8 cellular contexts compared by ENCODE assay signal in genomic region chrX:65667503-65668355, GRCh38. TPM values are rescaled to one million over a fixed set of nuclear protein-coding genes. Genes with fewer than 3 reads are reported as not detected.
DNase-seq lines count a peak whose midpoint lies in the region; ATAC-seq and TF ChIP-seq lines count a peak whose summit lies in the region.

Gene MSN, plus strand, starts transcription at chrX:65667654. Its CDS starts 188 bp downstream, at chrX:65667842.

- peak within 1 kb of the TSS; percentile 95 for H3K4me3 Mint-ChIP-seq in activated CD8-positive, alpha-beta T cell treated with anti-CD3 and anti-CD28 coated beads, Interleukin-2, amount 10 ng/mL, durations not matched to agents 7 days and 5 days

- H3K27ac Mint-ChIP-seq in activated CD8-positive, alpha-beta T cell treated with anti-CD3 and anti-CD28 coated beads, Interleukin-2, amount 10 ng/mL, durations not matched to agents 7 days and 5 days = peak within 1 kb of the TSS; percentile 93

- peaks cover 46% of the 10 kb centered on the region for H3K36me3 Mint-ChIP-seq in activated CD8-positive, alpha-beta T cell treated with anti-CD3 and anti-CD28 coated beads, Interleukin-2, amount 10 ng/mL, durations not matched to agents 7 days and 5 days (ENCODE audit: low read depth)

- H3K9me3 Mint-ChIP-seq in activated CD8-positive, alpha-beta T cell treated with anti-CD3 and anti-CD28 coated beads, Interleukin-2, amount 10 ng/mL, durations not matched to agents 7 days and 5 days (ENCODE audit: insufficient read depth) = no peaks in the 10 kb centered on the region

- CTCF ChIA-PET in activated CD8-positive, alpha-beta T cell treated with anti-CD3 and anti-CD28 coated beads, Interleukin-2, amount 10 ng/mL, durations not matched to agents 7 days and 5 days (lab: Charles Lee) = interaction anchor here (1.2 to 2.2 kb wide), 6 partner anchors 33 to 71 kb away, joined by 3 to 9 read pairs (median 6); no protein-coding TSS in a partner anchor

- peak; percentile 28 for TF ChIP-seq CTCF in GM13977 (IDR thresholded peaks at IDR 0.05; ENCODE audit: extremely low read depth, insufficient read depth, missing control alignments)

- in situ Hi-C loops in GM13977 (cut with MboI; ENCODE audit: low pct_unique_long_range_greater_than_20kb, low sequenced_read_pairs, unreplicated experiment) = no loop called here

- DNase-seq in GM13977 (ENCODE audit: low spot score) (peak; percentile 75), NCI-H2171 treated with DMSO at 0.1 percent for 48 hours (lab: John Stamatoyannopoulos, UW) (peak; percentile 23), midbrain (lab: John Stamatoyannopoulos, UW) (peak; percentile 34), NCI-H187 treated with DMSO at 0.1 percent for 48 hours (lab: John Stamatoyannopoulos, UW) (no peak)
- peak; percentile 84 for DNase-seq in activated CD8-positive, alpha-beta T cell treated with anti-CD3 and anti-CD28 coated beads, Interleukin-2, amount 10 ng/mL, durations not matched to agents 7 days and 5 days
- peak; percentile 39 for DNase-seq in effector CD8-positive, alpha-beta T cell (lab: John Stamatoyannopoulos, UW)
- DNase-seq in stimulated activated CD8-positive, alpha-beta memory T cell treated with anti-CD3 and anti-CD28 coated beads, Interleukin-2, amount 100 ng/mL, for 48 hours (ENCODE audit: low read depth in 2 of 2) = peak; percentile 64 to 66

- POLR2A ChIA-PET in activated CD8-positive, alpha-beta T cell treated with anti-CD3 and anti-CD28 coated beads, Interleukin-2, amount 10 ng/mL, durations not matched to agents 7 days and 5 days (lab: Charles Lee) = interaction anchor here (0.6 to 3.1 kb wide), 10 partner anchors 10 to 85 kb away, joined by 3 to 20 read pairs (median 4); no protein-coding TSS in a partner anchor

- peaks cover 33% of the 10 kb centered on the region for H3K4me1 Mint-ChIP-seq in activated CD8-positive, alpha-beta T cell treated with anti-CD3 and anti-CD28 coated beads, Interleukin-2, amount 10 ng/mL, durations not matched to agents 7 days and 5 days (ENCODE audit: low read depth)

- no peaks in the 10 kb centered on the region for H3K27me3 Mint-ChIP-seq in activated CD8-positive, alpha-beta T cell treated with anti-CD3 and anti-CD28 coated beads, Interleukin-2, amount 10 ng/mL, durations not matched to agents 7 days and 5 days (ENCODE audit: low read depth)

- ATAC-seq in HG02623 (IDR thresholded peaks at IDR 0.05; ENCODE audit: unreplicated experiment) = peak; percentile 59
- ATAC-seq in activated CD8-positive, alpha-beta T cell treated with anti-CD3 and anti-CD28 coated beads, Interleukin-2, amount 10 ng/mL, durations not matched to agents 7 days and 5 days = peak; percentile 83

RNA-seq across cellular contexts. Expression of gene MSN, which starts in this region (rescaled TPM):
- total RNA-seq in activated CD8-positive, alpha-beta T cell treated with anti-CD3 and anti-CD28 coated beads, Interleukin-2, amount 10 ng/mL, durations not matched to agents 7 days and 5 days = 100 to 1,000 TPM; 622 to 627 TPM
